In genomic region chr19:13842294-13843103, GRCh38 we compare ENCODE assay signal across 1 cellular context.
TF ChIP-seq lines count a peak whose summit lies in the region.

No MANE protein-coding gene starts in this region.

TF ChIP-seq in HEK293, 187 proteins besides CTCF, POLR2A, EP300 and RAD21 (continued from another document):
- peak; percentile 74 for TF ChIP-seq GLIS2 (tag by site-specific recombination; IDR thresholded peaks at IDR 0.05)
- peak; percentile 43 for TF ChIP-seq ZBTB26 (tag by site-specific recombination; optimal IDR thresholded peaks at IDR 0.05)
- TF ChIP-seq PATZ1 (tag by site-specific recombination; IDR thresholded peaks at IDR 0.05) = peak; percentile 81
- no peak for TF ChIP-seq ZNF777 (tag by site-specific recombination; IDR thresholded peaks at IDR 0.05; ENCODE audit: borderline replicate concordance)
- TF ChIP-seq ZIC2 (tag by site-specific recombination; IDR thresholded peaks at IDR 0.05) = peak; percentile 53
- 0 out of 2 replicates have a peak, but pooled peaks have one; percentile 41 for TF ChIP-seq ZNF184 (tag by site-specific recombination; IDR thresholded peaks at IDR 0.05)
- TF ChIP-seq ZNF580 (tag by site-specific recombination; IDR thresholded peaks at IDR 0.05) = no peak
- peak; percentile 80 for TF ChIP-seq SP3 (tag by site-specific recombination; IDR thresholded peaks at IDR 0.05)
- 0 out of 2 replicates have a peak, but pooled peaks have one; percentile 62 for TF ChIP-seq ZNF423 (tag by site-specific recombination; IDR thresholded peaks at IDR 0.05)
